8 cellular contexts compared by ENCODE assay signal in genomic region chr17:45315583-45316270, GRCh38. TPM values are rescaled to one million over a fixed set of nuclear protein-coding genes. Genes with fewer than 3 reads are reported as not detected.
DNase-seq lines count a peak whose midpoint lies in the region; ATAC-seq, FAIRE-seq and TF ChIP-seq lines count a peak whose summit lies in the region.

No MANE protein-coding gene starts in this region.

- H3K9me2 ChIP-seq in DOHH2 (replicated peaks; ENCODE audit: control insufficient read depth, low read length) (no peaks in the 10 kb centered on the region), OCI-LY7 (ENCODE audit: insufficient read depth, low read length) (no peaks in the 10 kb centered on the region)

- DNase-seq in OCI-LY7 (ENCODE audit: low spot score) (peak; percentile 47), endothelial cell (ENCODE audit: low spot score) (no peak), pancreas (no peak), foreskin melanocyte (no peak), SHP77 (lab: John Stamatoyannopoulos, UW) (no peak), GM10248 (ENCODE audit: extremely low spot score) (no peak)

- H2AFZ ChIP-seq in OCI-LY7 (ENCODE audit: low read length) = no peak overlapping the region

- H3K79me2 ChIP-seq in DOHH2 (ENCODE audit: control insufficient read depth, low read length) (peaks cover 58% of the 10 kb centered on the region), OCI-LY7 (ENCODE audit: insufficient read depth, low read depth, low read length) (peaks cover 57% of the 10 kb centered on the region)

- peak overlapping the region; percentile 81 for H3K4me2 ChIP-seq in DOHH2 (ENCODE audit: low read length)
- H3K4me2 ChIP-seq in OCI-LY7 (ENCODE audit: low read length) = peak overlapping the region; percentile 95

- 6% methylated on average over 8 of the region's 8 CpGs for WGBS in pancreas, 2 donors

- no peak for ATAC-seq in pancreas
- ATAC-seq in HG03457 (IDR thresholded peaks at IDR 0.05; ENCODE audit: unreplicated experiment) = no peak

- H3K4me3 ChIP-seq in DOHH2 (ENCODE audit: low read length) = peak overlapping the region; percentile 97
- peak overlapping the region; percentile 84 for H3K4me3 ChIP-seq in OCI-LY7 (ENCODE audit: low read depth, low read length, poor library complexity, severe bottlenecking)
- H3K4me3 ChIP-seq in pancreas = peak overlapping the region; percentile 73 to 91 (median 80)

- BruUV-seq in OCI-LY7 (replicated peaks; lab: Mats Ljungman, UMichigan) = no TSS peak

- FAIRE-seq in pancreas (lab: Jason Lieb, UNC) = no peak

- peak; percentile 6 for TF ChIP-seq CTCF in DOHH2 (IDR thresholded peaks at IDR 0.05; ENCODE audit: low read depth, low read length, poor library complexity, severe bottlenecking)
- no peak for TF ChIP-seq CTCF in OCI-LY7 (conservative IDR thresholded peaks at IDR 0.05; ENCODE audit: low read length)
- TF ChIP-seq CTCF in endothelial cell (IDR thresholded peaks at IDR 0.05; ENCODE audit: unreplicated experiment) = no peak
- TF ChIP-seq CTCF in pancreas (IDR thresholded peaks at IDR 0.05) = no peak
- no peak for TF ChIP-seq CTCF in GM10248 (IDR thresholded peaks at IDR 0.05; ENCODE audit: control extremely low read depth, extremely low read depth, low read depth, missing control alignments)

- intact Hi-C loops in OCI-LY7 (cut with micrococcal nuclease; ENCODE audit: unreplicated experiment) (loop anchor here (2.0 to 5.0 kb wide), 2 partner anchors 13 to 88 kb away; no protein-coding TSS in a partner anchor), pancreas (cut with DNase I) (loop anchor here in 1 of 3 donors (5.0 kb wide), 1 partner anchor 38 kb away; no protein-coding TSS in a partner anchor)

- H4K20me1 ChIP-seq in DOHH2 (ENCODE audit: control insufficient read depth, insufficient read depth, low read depth, low read length) = no peaks in the 10 kb centered on the region
- peaks cover 5% of the 10 kb centered on the region; the same call in 1 of the 2 replicates for H4K20me1 ChIP-seq in OCI-LY7 (ENCODE audit: insufficient read depth, low read length)

- peaks cover 12% of the 10 kb centered on the region for H3K27me3 Mint-ChIP-seq in endothelial cell (ENCODE audit: unreplicated experiment)

- H3K9me3 ChIP-seq in DOHH2 (ENCODE audit: control insufficient read depth, insufficient read depth, low read length) (no peaks in the 10 kb centered on the region), OCI-LY7 (ENCODE audit: low read length) (no peaks in the 10 kb centered on the region), pancreas (no peaks in the 10 kb centered on the region)

- H3K9me3 Mint-ChIP-seq in endothelial cell (ENCODE audit: unreplicated experiment) = no peaks in the 10 kb centered on the region

- peaks cover 14% of the 10 kb centered on the region for H3K4me1 Mint-ChIP-seq in endothelial cell (ENCODE audit: unreplicated experiment)

- peak overlapping the region; percentile 2 for H3K27ac Mint-ChIP-seq in endothelial cell (ENCODE audit: unreplicated experiment)

- CTCF ChIA-PET in OCI-LY7 (lab: Charles Lee; ENCODE audit: unreplicated experiment) (interaction anchor here (0.6 to 1.0 kb wide), 2 partner anchors 18 to 80 kb away, joined by 3 read pairs; no protein-coding TSS in a partner anchor), GM10248 (lab: Yijun Ruan, JAX) (interaction anchor here (0.6 to 6.1 kb wide), 10 partner anchors 10 to 117 kb away, joined by 3 to 40 read pairs (median 8); no protein-coding TSS in a partner anchor)

- H3K4me3 Mint-ChIP-seq in endothelial cell (ENCODE audit: unreplicated experiment) = peak overlapping the region; percentile 94

- H3F3A ChIP-seq in DOHH2 (ENCODE audit: control insufficient read depth, insufficient read depth) = peaks cover 23% of the 10 kb centered on the region

- no peaks in the 10 kb centered on the region for H3K36me3 Mint-ChIP-seq in endothelial cell (ENCODE audit: low read depth, unreplicated experiment)

- H3K36me3 ChIP-seq in DOHH2 (ENCODE audit: control insufficient read depth, low read length) = peaks cover 21% of the 10 kb centered on the region
- peaks cover 13% of the 10 kb centered on the region; the same call in 1 of the 2 replicates for H3K36me3 ChIP-seq in OCI-LY7 (ENCODE audit: insufficient read depth, low read length)
- no peaks in the 10 kb centered on the region for H3K36me3 ChIP-seq in pancreas

- H3K4me1 ChIP-seq in DOHH2 (ENCODE audit: control insufficient read depth, low read length) = peaks cover 64% of the 10 kb centered on the region
- peaks cover 52% of the 10 kb centered on the region for H3K4me1 ChIP-seq in OCI-LY7 (ENCODE audit: insufficient read depth, low read length, poor library complexity, severe bottlenecking)
- peaks cover 35 to 54% (median 42%) of the 10 kb centered on the region in 3 donors for H3K4me1 ChIP-seq in pancreas

- POLR2A ChIA-PET in OCI-LY7 (lab: Charles Lee) (interaction anchor here (0.6 to 1.8 kb wide), 4 partner anchors 14 to 92 kb away, joined by 3 to 5 read pairs (median 4); no protein-coding TSS in a partner anchor), GM10248 (lab: Yijun Ruan, JAX) (interaction anchor here (1.0 to 1.8 kb wide), 4 partner anchors 9 to 167 kb away, joined by 3 to 5 read pairs (median 4); partner anchors contain the start of gene HEXIM1)

- H3K27me3 ChIP-seq in DOHH2 (ENCODE audit: control insufficient read depth, low read length) = 0 out of 2 replicates have a peak, but pooled peaks cover under 1% of the 10 kb centered on the region
- H3K27me3 ChIP-seq in pancreas = no peaks in the 10 kb centered on the region

- H3K27ac ChIP-seq in DOHH2 (ENCODE audit: low read depth, low read length) (peak overlapping the region; percentile 72), OCI-LY7 (ENCODE audit: low read depth, low read length, poor library complexity, severe bottlenecking) (peak overlapping the region; percentile 87), pancreas (peak overlapping the region; percentile 90 to 95 (median 94))

RNA-seq across cellular contexts. Expression of gene MAP3K14, which starts 1.1 kb away (rescaled TPM):
- total RNA-seq in OCI-LY7 (2014; rRNA removed; shearing (Covaris generic)) = 7.1 and 12.3 TPM in 2 replicates
- total RNA-seq in OCI-LY7 (2022) (21.2 and 22.8 TPM in 2 replicates), endothelial cell (ENCODE audit: unreplicated experiment) (5.2 TPM), pancreas (10 to 100 TPM in 1 of 6 donors, 1 to 10 TPM in 5; 6.1 to 16.4 (median 7.3) TPM)
- polyA plus RNA-seq in pancreas = 10 to 100 TPM; 13.2 to 16.2 TPM

RNA-seq across cellular contexts. Expression of gene SPATA32, which starts 53.8 kb away (rescaled TPM):
- 0.41 TPM in 1 of 2 replicates, not detected in the other for total RNA-seq in OCI-LY7 (2014; rRNA removed; shearing (Covaris generic))
- total RNA-seq in OCI-LY7 (2022) (0.18 TPM in 1 of 2 replicates, not detected in the other), endothelial cell (ENCODE audit: unreplicated experiment) (not detected), pancreas (under 1 TPM in 2 of 6 donors, not detected in 4; 0.12 to 0.14 TPM)
- polyA plus RNA-seq in pancreas = under 1 TPM; 0.07 to 0.19 TPM
